8 cellular contexts compared by ENCODE assay signal in the genomic region with DNA sequence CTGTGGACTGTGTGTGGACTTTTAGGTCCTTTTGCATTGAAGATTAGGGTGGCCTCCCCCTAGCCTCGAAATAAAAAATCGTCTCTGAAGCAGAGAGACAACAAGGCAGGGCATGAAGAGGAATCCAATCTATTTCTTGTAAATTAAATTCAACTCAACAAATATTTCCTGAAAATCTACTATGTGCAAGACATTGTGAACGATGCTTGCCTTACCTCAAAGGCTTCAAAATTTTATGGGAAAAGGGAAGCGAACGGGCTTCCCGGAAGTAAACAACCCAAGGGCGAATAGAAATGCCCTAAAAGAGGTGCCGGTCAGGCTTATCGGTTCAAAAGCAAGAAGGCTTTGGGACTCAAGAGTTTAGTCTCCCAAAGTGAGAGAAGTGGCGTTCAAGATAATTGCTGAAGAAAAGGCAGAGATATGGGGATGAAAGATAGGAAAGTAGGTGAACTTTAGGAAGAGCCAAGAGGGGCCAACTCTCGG. TPM values are rescaled to one million over a fixed set of nuclear protein-coding genes. Genes with fewer than 3 reads are reported as not detected.
A peak's percentile ranks its signal among the peaks of the same experiment; 100 is the strongest.
DNase-seq lines count a peak whose midpoint lies in the region; ATAC-seq and TF ChIP-seq lines count a peak whose summit lies in the region.

No MANE protein-coding gene starts in this region.

- H3K27me3 ChIP-seq in NT2/D1 (ENCODE audit: insufficient read depth, insufficient read length) (no peaks in the 10 kb centered on the region), colonic mucosa (no peaks in the 10 kb centered on the region)

- H3K27ac ChIP-seq in colonic mucosa = peak overlapping the region; percentile 42

- H3K36me3 ChIP-seq in NT2/D1 (ENCODE audit: insufficient read depth, insufficient read length, low read length) (no peaks in the 10 kb centered on the region), colonic mucosa (no peaks in the 10 kb centered on the region)

- no peak for TF ChIP-seq CTCF in CD14-positive monocyte (IDR thresholded peaks at IDR 0.05)
- TF ChIP-seq CTCF in colonic mucosa (IDR thresholded peaks at IDR 0.05) = no peak

- H3K36me3 Mint-ChIP-seq in CD14-positive monocyte = peaks cover 2 to 5% of the 10 kb centered on the region in 2 donors
- H3K36me3 Mint-ChIP-seq in naive B cell = no peaks in the 10 kb centered on the region

- H3K4me3 ChIP-seq in NT2/D1 (ENCODE audit: insufficient read length, low read depth) (peak overlapping the region; percentile 94), colonic mucosa (peak overlapping the region; percentile 81)

- H3K9me3 ChIP-seq in NT2/D1 (ENCODE audit: insufficient read depth, low read length) (no peaks in the 10 kb centered on the region), colonic mucosa (no peaks in the 10 kb centered on the region)

- H3K4me1 Mint-ChIP-seq in CD14-positive monocyte (peaks cover 40% of the 10 kb centered on the region), naive B cell (peaks cover 21 to 34% (median 25%) of the 10 kb centered on the region in 3 donors)

- peaks cover 0 to 2% (median 2%) of the 10 kb centered on the region in 3 donors for H3K27me3 Mint-ChIP-seq in CD14-positive monocyte (ENCODE audit: low read depth in 3 of 3)
- H3K27me3 Mint-ChIP-seq in naive B cell = no peaks in the 10 kb centered on the region

- no peaks in the 10 kb centered on the region for H3K9me3 Mint-ChIP-seq in CD14-positive monocyte
- H3K9me3 Mint-ChIP-seq in naive B cell = no peaks in the 10 kb centered on the region

- peak overlapping the region; percentile 88 for H3K9ac ChIP-seq in NT2/D1 (ENCODE audit: insufficient read length, low read depth)
- peak overlapping the region in 1 of 2 donors; percentile 99 for H3K9ac ChIP-seq in colonic mucosa (ENCODE audit: low read depth in 2 of 2, low read length in 2 of 2)

- H3K4me1 ChIP-seq in NT2/D1 (ENCODE audit: insufficient read depth, insufficient read length) = no peaks in the 10 kb centered on the region
- H3K4me1 ChIP-seq in colonic mucosa = no peaks in the 10 kb centered on the region

- DNase-seq in CD14-positive monocyte (ENCODE audit: low spot score) (no peak), NT2/D1 (ENCODE audit: low read depth, low spot score) (no peak), colonic mucosa (peak; percentile 56), naive B cell (no peak), Ammon's horn (ENCODE audit: low spot score) (no peak)

- H3K4me3 Mint-ChIP-seq in CD14-positive monocyte = peak overlapping the region; percentile 95 to 99
- peak overlapping the region; percentile 87 to 99 (median 93) for H3K4me3 Mint-ChIP-seq in naive B cell

- intact Hi-C loops in CD14-positive monocyte (cut with micrococcal nuclease) = loop anchor here (2.0 to 10.0 kb wide), 3 partner anchors 50 to 201 kb away; partner anchors contain the start of genes DCAF12 (in 1 of the 2) and UBAP1 (in 1 of the 2)
- intact Hi-C loops in colonic mucosa (cut with DNase I) = no loop called here

- H3K27ac Mint-ChIP-seq in CD14-positive monocyte (peak overlapping the region; percentile 78 to 99 (median 97)), naive B cell (peak overlapping the region; percentile 97 to 99 (median 98))

- ATAC-seq in GM21737 (IDR thresholded peaks at IDR 0.05; ENCODE audit: unreplicated experiment) (peak; percentile 1), naive B cell (ENCODE audit: low read depth in 2 of 2) (no peak), HG02981 (IDR thresholded peaks at IDR 0.05; ENCODE audit: unreplicated experiment) (no peak), GM18861 (IDR thresholded peaks at IDR 0.05; ENCODE audit: unreplicated experiment) (no peak)

RNA-seq across cellular contexts. Expression of gene KIF24, which starts 0.5 kb away (rescaled TPM):
- polyA plus RNA-seq in CD14-positive monocyte = under 1 TPM in 1 of 2 donors, not detected in 1; 0.31 TPM
- 1 to 10 TPM; 2.2 to 7.3 TPM for total RNA-seq in colonic mucosa
- under 1 TPM in 5 of 6 donors, not detected in 1; 0.07 to 0.21 (median 0.12) TPM for polyA plus RNA-seq in naive B cell (ENCODE audit: low read depth in 6 of 6)

RNA-seq across cellular contexts. Expression of gene NUDT2, which starts 0.8 kb away (rescaled TPM):
- polyA plus RNA-seq in CD14-positive monocyte = 10 to 100 TPM; 24.4 to 56.9 TPM
- total RNA-seq in colonic mucosa = 10 to 100 TPM; 25.6 to 28.4 TPM
- polyA plus RNA-seq in naive B cell (ENCODE audit: low read depth in 6 of 6) = 10 to 100 TPM in 5 of 6 donors, 1 to 10 TPM in 1; 8.6 to 37.0 (median 20.0) TPM

RNA-seq across cellular contexts. Expression of gene MYORG, which starts 48.2 kb away (rescaled TPM):
- polyA plus RNA-seq in CD14-positive monocyte = under 1 TPM in 1 of 2 donors, not detected in 1; 0.05 TPM
- total RNA-seq in colonic mucosa = 10 to 100 TPM; 57.0 to 68.6 TPM
- polyA plus RNA-seq in naive B cell (ENCODE audit: low read depth in 6 of 6) = under 1 TPM in 2 of 6 donors, not detected in 4; 0.08 to 0.25 TPM
